Comparison of ENCODE assay signal across 8 cellular contexts in the genomic region with DNA sequence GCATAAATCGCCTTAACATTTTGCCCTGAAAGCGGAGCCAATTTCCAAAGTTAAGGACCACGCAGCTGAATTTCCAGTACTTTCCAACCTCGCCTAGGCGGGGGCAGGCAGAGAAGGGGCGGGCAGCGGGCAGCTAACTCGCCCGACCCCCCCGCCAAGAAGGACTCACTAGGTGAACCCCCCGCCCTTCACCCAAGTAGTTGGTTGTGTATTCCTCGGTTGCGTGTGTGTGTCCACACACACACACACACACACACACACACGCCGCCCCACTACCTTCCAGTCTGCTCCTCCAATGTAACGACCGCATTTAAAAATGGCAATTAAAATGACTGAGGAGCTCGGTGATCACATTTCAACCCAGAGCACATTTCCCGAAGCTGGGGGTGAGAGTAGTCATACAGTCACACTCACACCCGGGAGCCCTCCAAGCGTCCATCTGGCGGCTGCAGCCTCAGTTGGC. TPM values are rescaled to one million over a fixed set of nuclear protein-coding genes. Genes with fewer than 3 reads are reported as not detected.
DNase-seq lines count a peak whose midpoint lies in the region; ATAC-seq and TF ChIP-seq lines count a peak whose summit lies in the region.

No MANE protein-coding gene starts in this region.

- no peaks in the 10 kb centered on the region for H3K9me3 Mint-ChIP-seq in HFFc6

- H3K9me3 ChIP-seq in adipocyte (ENCODE audit: control insufficient read depth, low read length) (no peaks in the 10 kb centered on the region), iPS DF 6.9 (ENCODE audit: control insufficient read depth, insufficient read depth, low read length) (no peaks in the 10 kb centered on the region), stomach smooth muscle (ENCODE audit: control insufficient read depth in 2 of 2, low read length in 2 of 2) (no peaks in the 10 kb centered on the region), mucosa of descending colon (no peaks in the 10 kb centered on the region)

- H3K27me3 ChIP-seq in adipocyte (replicated peaks; ENCODE audit: control insufficient read depth, insufficient read depth, low read length), result peaks cover 2% of the 10 kb centered on the region
- peaks cover 41% of the 10 kb centered on the region for H3K27me3 ChIP-seq in iPS DF 6.9 (ENCODE audit: control insufficient read depth, insufficient read depth, low read length)
- peaks cover 44 to 72% of the 10 kb centered on the region in 2 donors for H3K27me3 ChIP-seq in stomach smooth muscle (ENCODE audit: control insufficient read depth in 1 of 2, insufficient read depth in 2 of 2, low read length in 2 of 2)

- H3K9ac ChIP-seq in adipocyte (ENCODE audit: low read length) (peak overlapping the region; percentile 87), stomach smooth muscle (ENCODE audit: low read length in 2 of 2) (no peak overlapping the region)

- ATAC-seq in HG03196 (IDR thresholded peaks at IDR 0.05; ENCODE audit: unreplicated experiment) (no peak), GM18517 (IDR thresholded peaks at IDR 0.05; ENCODE audit: unreplicated experiment) (no peak), mucosa of descending colon (no peak)

- H3K27ac ChIP-seq in iPS DF 6.9 (ENCODE audit: low read length) (no peak overlapping the region), stomach smooth muscle (ENCODE audit: low read length) (no peak overlapping the region)

- intact Hi-C loops in mucosa of descending colon (cut with DNase I, micrococcal nuclease), result no loop called here

- H3K4me3 ChIP-seq in adipocyte (ENCODE audit: low read length) (peak overlapping the region; percentile 88), iPS DF 6.9 (ENCODE audit: low read length) (peak overlapping the region; percentile 64; the same call in 1 of the 2 replicates), stomach smooth muscle (ENCODE audit: low read length in 2 of 2) (peak overlapping the region; percentile 47 to 73), mucosa of descending colon (no peak overlapping the region)

- TF ChIP-seq CTCF in HFFc6 (IDR thresholded peaks at IDR 0.05), result no peak
- no peak for TF ChIP-seq CTCF in mucosa of descending colon (IDR thresholded peaks at IDR 0.05)

- H3K4me1 ChIP-seq in adipocyte (ENCODE audit: control insufficient read depth, insufficient read depth, low read length) (peaks cover 35% of the 10 kb centered on the region), iPS DF 6.9 (ENCODE audit: control insufficient read depth, insufficient read depth, low read length) (no peaks in the 10 kb centered on the region; the same call in 1 of the 2 replicates), stomach smooth muscle (ENCODE audit: control insufficient read depth, insufficient read depth, low read length) (peaks cover 44% of the 10 kb centered on the region), mucosa of descending colon (ENCODE audit: low read depth) (peaks cover 28% of the 10 kb centered on the region)

- H3K27ac Mint-ChIP-seq in HFFc6, result peak overlapping the region; percentile 98

- no peaks in the 10 kb centered on the region for H3K36me3 ChIP-seq in adipocyte (ENCODE audit: control insufficient read depth, insufficient read depth, low read length, severe bottlenecking)
- H3K36me3 ChIP-seq in iPS DF 6.9 (ENCODE audit: control insufficient read depth, insufficient read depth, low read length), result no peaks in the 10 kb centered on the region
- no peaks in the 10 kb centered on the region for H3K36me3 ChIP-seq in stomach smooth muscle (ENCODE audit: control insufficient read depth in 2 of 2, insufficient read depth in 2 of 2, low read length in 2 of 2)
- no peaks in the 10 kb centered on the region for H3K36me3 ChIP-seq in mucosa of descending colon (ENCODE audit: low read depth)

- no CpG with 5 or more reads among the region's 22 CpGs for WGBS in iPS DF 6.9 (ENCODE audit: insufficient coverage, insufficient read length)

- H3K27me3 Mint-ChIP-seq in HFFc6 (ENCODE audit: insufficient read depth), result no peaks in the 10 kb centered on the region; the same call in 1 of the 2 replicates

- H3K36me3 Mint-ChIP-seq in HFFc6 (ENCODE audit: low read depth), result no peaks in the 10 kb centered on the region

- peak overlapping the region; percentile 92 for H3K4me3 Mint-ChIP-seq in HFFc6

- peak; percentile 53 for DNase-seq in HFFc6
- peak; percentile 15 for DNase-seq in adipocyte (ENCODE audit: low read depth)
- DNase-seq in iPS DF 6.9 (ENCODE audit: low read depth, low spot score), result no peak
- DNase-seq in mucosa of descending colon, result no peak
- no peak for DNase-seq in stimulated activated CD4-positive, alpha-beta T cell treated with anti-CD3 and anti-CD28 coated beads, Interleukin-15, amount 100 ng/mL, for 24 hours

- peaks cover 42% of the 10 kb centered on the region for H3K4me1 Mint-ChIP-seq in HFFc6 (ENCODE audit: low read depth)

RNA-seq across cellular contexts. Expression of a gene that starts 1.4 kb away (rescaled TPM):
- total RNA-seq in HFFc6 (2021; fragmentation: NEBNext Ultra II Directional; extraction: Animal tissue kit (Norgen Biotek cat#: 25700)), result 10 to 100 TPM; 20.9 to 45.5 (median 26.5) TPM
- total RNA-seq in mucosa of descending colon, result 1 to 10 TPM in 2 of 3 donors, under 1 TPM in 1; 0.70 to 1.6 (median 1.2) TPM

Comparison
In these comparisons a context has a peak if more than half of its experiments do, and no peak if none do; other contexts are left out.
1. DNase-seq: peak in HFFc6 (single experiment) and adipocyte (single experiment); none in iPS DF 6.9 (single experiment), mucosa of descending colon (0 of 3) and stimulated activated CD4-positive, alpha-beta T cell treated with anti-CD3 and anti-CD28 coated beads, Interleukin-15, amount 100 ng/mL, for 24 hours (single experiment).
2. RNA of a gene that starts 1.4 kb away (total RNA-seq): 20.9 to 45.5 TPM in HFFc6; 0.70 to 1.6 TPM in mucosa of descending colon; every median in the first group is over 4 times any median in the second.